Comparison of ENCODE assay signal across 25 cellular contexts in the genomic region with DNA sequence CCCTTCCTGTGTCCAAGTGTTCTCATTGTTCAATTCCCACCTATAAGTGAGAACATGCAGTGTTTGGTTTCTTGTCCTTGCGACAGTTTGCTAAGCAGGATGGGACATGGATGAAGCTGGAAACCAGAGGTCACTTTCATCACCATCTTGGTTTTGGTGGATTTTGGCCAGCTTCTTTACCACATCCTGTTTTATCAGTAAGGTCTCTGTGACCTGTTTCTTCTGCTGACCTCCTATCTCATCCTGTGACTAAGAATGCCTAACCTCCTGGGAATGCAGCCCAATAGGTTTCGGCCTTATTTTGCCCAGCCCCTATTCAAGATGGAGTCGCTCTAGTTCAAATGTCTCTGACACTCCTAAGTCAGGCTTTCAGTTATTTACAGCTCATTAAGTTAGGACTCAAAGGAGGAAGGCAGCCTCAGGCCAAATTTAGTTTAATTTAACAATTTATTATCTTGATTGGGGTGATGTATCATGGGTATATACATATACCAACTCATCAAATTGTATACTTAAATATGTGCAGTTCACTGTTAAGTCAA.
DNase-seq lines count a peak whose midpoint lies in the region; ATAC-seq, FAIRE-seq and TF ChIP-seq lines count a peak whose summit lies in the region.
"Had no signal": no experiment of that assay in that cellular context is flagged by ENCODE, and none has a peak within 500 bp of the region (broad histone marks: within the 10 kb centered on the region; RNA-seq: fewer than 3 reads in every experiment).

No MANE protein-coding gene starts in this region.

- in situ Hi-C loops in K562 (cut with MboI): no loop called here

- H3K4me1 ChIP-seq in K562 (replicated peaks in 1 of 2; ENCODE audit: control insufficient read depth in 2 of 2, insufficient read depth in 2 of 2, low read length in 2 of 2) (no peaks in the 10 kb centered on the region; a peak in 1 of 5 replicates), sigmoid colon (no peaks in the 10 kb centered on the region)

- TF ChIP-seq POLR2A in K562 (conservative IDR thresholded peaks at IDR 0.05) (no peak), sigmoid colon (IDR thresholded peaks at IDR 0.05) (no peak)

- H3K9ac ChIP-seq in K562 (ENCODE audit: insufficient read depth in 1 of 2, low read depth in 2 of 2, low read length in 2 of 2): no peak overlapping the region

- H2AFZ ChIP-seq in K562 (ENCODE audit: low read depth, low read length): no peak overlapping the region

- no peak overlapping the region for H3K27ac ChIP-seq in K562 (ENCODE audit: extremely low read depth, low read depth, low read length)
- no peak overlapping the region for H3K27ac ChIP-seq in sigmoid colon

- peak; percentile 9 for DNase-seq in LHCN-M2 (ENCODE audit: low read depth)
- DNase-seq in RCC 7860 (ENCODE audit: low spot score): peak; percentile 9
- peak in 1 of 4 experiments; percentile 0 for DNase-seq in K562 (ENCODE audit: extremely low read depth in 1 of 4, low spot score in 3 of 4)
- no peak for DNase-seq in activated T-cell treated with anti-CD3 and anti-CD28 coated beads, Interleukin-2, amount 50 U/mL, for 1 hour
- no peak for DNase-seq in D341Med (ENCODE audit: low spot score)
- no peak for DNase-seq in sigmoid colon
- DNase-seq in NCI-H2196 (lab: John Stamatoyannopoulos, UW; ENCODE audit: unreplicated experiment): no peak
- DNase-seq: C1 segment of cervical spinal cord; CD4-positive, alpha-beta memory T cell; COR-L47; DMS 273 treated with DMSO at 0.1 percent for 48 hours; DMS79; HCEC 1CT; KG1; NCI-H1092 treated with DMSO at 0.1 percent for 48 hours; NCI-H1436; NCI-H187 treated with DMSO at 0.1 percent for 48 hours; NCI-H2171 treated with DMSO at 0.1 percent for 48 hours; NCI-H446 treated with DMSO at 0.1 percent for 48 hours; NCI-H526; SHP77 treated with DMSO at 0.1 percent for 48 hours; T-helper 1 cell had no signal

- no peak for ATAC-seq in K562

- H3K4me3 ChIP-seq in K562 (no peak overlapping the region), sigmoid colon (no peak overlapping the region)

- intact Hi-C loops in K562 (cut with micrococcal nuclease): no loop called here
- intact Hi-C loops in sigmoid colon (cut with DNase I): no loop called here

- TF ChIP-seq CTCF in K562 (IDR thresholded peaks at IDR 0.05 in 2 of 3, conservative IDR thresholded peaks at IDR 0.05 in 1 of 3; ENCODE audit: insufficient read depth in 2 of 3, low read depth in 1 of 3, low read length in 3 of 3) (no peak), sigmoid colon (IDR thresholded peaks at IDR 0.05) (no peak)

- TF ChIP-seq RAD21 in K562 (CRISPR knock-in tag; conservative IDR thresholded peaks at IDR 0.05 in 1 of 2, IDR thresholded peaks at IDR 0.05 in 1 of 2): no peak

- H3K9me3 ChIP-seq in K562 (replicated peaks; ENCODE audit: control insufficient read depth, insufficient read depth, low read depth, low read length) (no peaks in the 10 kb centered on the region; the same call in 1 of the 2 replicates), sigmoid colon (no peaks in the 10 kb centered on the region)

- 0% methylated on average over 2 of the region's 3 CpGs for WGBS in K562 (ENCODE audit: insufficient coverage, low coverage, missing lambda C conversion rate)
- WGBS in sigmoid colon, 2 donors: 95 to 99% methylated on average over 3 of the region's 3 CpGs

- no peak for TF ChIP-seq EP300 in K562 (IDR thresholded peaks at IDR 0.05; ENCODE audit: low read length)
- TF ChIP-seq EP300 in sigmoid colon (IDR thresholded peaks at IDR 0.05): no peak

- FAIRE-seq in RCC 7860 (lab: Jason Lieb, UNC) (no peak), K562 (lab: Jason Lieb, UNC) (no peak)
- FAIRE-seq: GM12892, H1, HTR-8/SVneo had no signal

- POLR2A ChIA-PET in K562 (lab: Yijun Ruan, JAX): no interaction called here

- CTCF ChIA-PET in K562 (lab: Yijun Ruan, JAX; ENCODE audit: low intra/inter-chr PET ratio): no interaction called here

- no peaks in the 10 kb centered on the region for H3K9me1 ChIP-seq in K562 (ENCODE audit: control insufficient read depth, insufficient read depth, low read length)

- H3K27me3 ChIP-seq in K562 (ENCODE audit: control insufficient read depth in 2 of 2, insufficient read depth in 2 of 2, low read length in 2 of 2) (no peaks in the 10 kb centered on the region), sigmoid colon (no peaks in the 10 kb centered on the region)

- no peaks in the 10 kb centered on the region for H3K36me3 ChIP-seq in K562 (ENCODE audit: control insufficient read depth, insufficient read depth, low read length)
- H3K36me3 ChIP-seq in sigmoid colon: no peaks in the 10 kb centered on the region

- no peak overlapping the region for H3K4me2 ChIP-seq in K562 (ENCODE audit: insufficient read depth, low read length)

- no peaks in the 10 kb centered on the region for H3K79me2 ChIP-seq in K562 (ENCODE audit: control insufficient read depth, insufficient read depth, low read length)

- no peaks in the 10 kb centered on the region for H4K20me1 ChIP-seq in K562 (replicated peaks; ENCODE audit: control insufficient read depth, insufficient read depth, low read length)

- no TSS peak for BruUV-seq in K562 (replicated peaks; lab: Mats Ljungman, UMichigan)

TF ChIP-seq in K562, 482 proteins besides CTCF, POLR2A, EP300 and RAD21 (continues in another document):
- no peak for TF ChIP-seq NEUROD1 (IDR thresholded peaks at IDR 0.05; ENCODE audit: borderline replicate concordance, low read depth, low read length, partially characterized antibody)
- TF ChIP-seq, protein P1, sequence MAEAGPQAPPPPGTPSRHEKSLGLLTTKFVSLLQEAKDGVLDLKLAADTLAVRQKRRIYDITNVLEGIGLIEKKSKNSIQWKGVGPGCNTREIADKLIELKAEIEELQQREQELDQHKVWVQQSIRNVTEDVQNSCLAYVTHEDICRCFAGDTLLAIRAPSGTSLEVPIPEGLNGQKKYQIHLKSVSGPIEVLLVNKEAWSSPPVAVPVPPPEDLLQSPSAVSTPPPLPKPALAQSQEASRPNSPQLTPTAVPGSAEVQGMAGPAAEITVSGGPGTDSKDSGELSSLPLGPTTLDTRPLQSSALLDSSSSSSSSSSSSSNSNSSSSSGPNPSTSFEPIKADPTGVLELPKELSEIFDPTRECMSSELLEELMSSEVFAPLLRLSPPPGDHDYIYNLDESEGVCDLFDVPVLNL (CRISPR knock-in tag; IDR thresholded peaks at IDR 0.05; ENCODE audit: low read depth): no peak
- no peak for TF ChIP-seq KDM2B (CRISPR knock-in tag; IDR thresholded peaks at IDR 0.05)
- no peak for TF ChIP-seq NR2C2 (CRISPR knock-in tag; IDR thresholded peaks at IDR 0.05)
- peak; percentile 39; the same call in 1 of the 2 replicates for TF ChIP-seq NR2C2 (tag; IDR thresholded peaks at IDR 0.05)
- TF ChIP-seq ZNF311 (CRISPR knock-in tag; IDR thresholded peaks at IDR 0.05): peak; percentile 85
- 0 out of 2 replicates have a peak, but pooled peaks have one; percentile 46 for TF ChIP-seq ZNF766 (CRISPR knock-in tag; conservative IDR thresholded peaks at IDR 0.05)
- TF ChIP-seq PYGO2 (tag; IDR thresholded peaks at IDR 0.05): 0 out of 2 replicates have a peak, but pooled peaks have one; percentile 44
- TF ChIP-seq ZNF175 (CRISPR knock-in tag; IDR thresholded peaks at IDR 0.05; ENCODE audit: low read depth): peak; percentile 95
- TF ChIP-seq, protein P2, sequence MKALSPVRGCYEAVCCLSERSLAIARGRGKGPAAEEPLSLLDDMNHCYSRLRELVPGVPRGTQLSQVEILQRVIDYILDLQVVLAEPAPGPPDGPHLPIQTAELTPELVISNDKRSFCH (CRISPR knock-in tag; IDR thresholded peaks at IDR 0.05): no peak
- TF ChIP-seq, protein P2 (tag; IDR thresholded peaks at IDR 0.05): peak; percentile 76; the same call in 1 of the 2 replicates
- TF ChIP-seq SMAD3 (CRISPR knock-in tag; conservative IDR thresholded peaks at IDR 0.05): peak; percentile 80; the same call in 1 of the 2 replicates
- TF ChIP-seq, protein P3, sequence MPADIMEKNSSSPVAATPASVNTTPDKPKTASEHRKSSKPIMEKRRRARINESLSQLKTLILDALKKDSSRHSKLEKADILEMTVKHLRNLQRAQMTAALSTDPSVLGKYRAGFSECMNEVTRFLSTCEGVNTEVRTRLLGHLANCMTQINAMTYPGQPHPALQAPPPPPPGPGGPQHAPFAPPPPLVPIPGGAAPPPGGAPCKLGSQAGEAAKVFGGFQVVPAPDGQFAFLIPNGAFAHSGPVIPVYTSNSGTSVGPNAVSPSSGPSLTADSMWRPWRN (IDR thresholded peaks at IDR 0.05; ENCODE audit: low read depth): no peak
- TF ChIP-seq, protein P4, sequence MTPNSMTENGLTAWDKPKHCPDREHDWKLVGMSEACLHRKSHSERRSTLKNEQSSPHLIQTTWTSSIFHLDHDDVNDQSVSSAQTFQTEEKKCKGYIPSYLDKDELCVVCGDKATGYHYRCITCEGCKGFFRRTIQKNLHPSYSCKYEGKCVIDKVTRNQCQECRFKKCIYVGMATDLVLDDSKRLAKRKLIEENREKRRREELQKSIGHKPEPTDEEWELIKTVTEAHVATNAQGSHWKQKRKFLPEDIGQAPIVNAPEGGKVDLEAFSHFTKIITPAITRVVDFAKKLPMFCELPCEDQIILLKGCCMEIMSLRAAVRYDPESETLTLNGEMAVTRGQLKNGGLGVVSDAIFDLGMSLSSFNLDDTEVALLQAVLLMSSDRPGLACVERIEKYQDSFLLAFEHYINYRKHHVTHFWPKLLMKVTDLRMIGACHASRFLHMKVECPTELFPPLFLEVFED (CRISPR knock-in tag; conservative IDR thresholded peaks at IDR 0.05): no peak
- peak; percentile 80; the same call in 1 of the 2 replicates for TF ChIP-seq DMBX1 (CRISPR knock-in tag; IDR thresholded peaks at IDR 0.05; ENCODE audit: borderline replicate concordance)
- no peak for TF ChIP-seq NR2C1 (IDR thresholded peaks at IDR 0.05)
- 0 out of 2 replicates have a peak, but pooled peaks have one; percentile 26 for TF ChIP-seq NR2C1 (tag; IDR thresholded peaks at IDR 0.05)
- TF ChIP-seq, protein P5, sequence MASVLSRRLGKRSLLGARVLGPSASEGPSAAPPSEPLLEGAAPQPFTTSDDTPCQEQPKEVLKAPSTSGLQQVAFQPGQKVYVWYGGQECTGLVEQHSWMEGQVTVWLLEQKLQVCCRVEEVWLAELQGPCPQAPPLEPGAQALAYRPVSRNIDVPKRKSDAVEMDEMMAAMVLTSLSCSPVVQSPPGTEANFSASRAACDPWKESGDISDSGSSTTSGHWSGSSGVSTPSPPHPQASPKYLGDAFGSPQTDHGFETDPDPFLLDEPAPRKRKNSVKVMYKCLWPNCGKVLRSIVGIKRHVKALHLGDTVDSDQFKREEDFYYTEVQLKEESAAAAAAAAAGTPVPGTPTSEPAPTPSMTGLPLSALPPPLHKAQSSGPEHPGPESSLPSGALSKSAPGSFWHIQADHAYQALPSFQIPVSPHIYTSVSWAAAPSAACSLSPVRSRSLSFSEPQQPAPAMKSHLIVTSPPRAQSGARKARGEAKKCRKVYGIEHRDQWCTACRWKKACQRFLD (CRISPR knock-in tag; IDR thresholded peaks at IDR 0.05): peak; percentile 91; the same call in 1 of the 2 replicates
- TF ChIP-seq ILK (tag; IDR thresholded peaks at IDR 0.05; ENCODE audit: borderline replicate concordance, low read depth): peak; percentile 75

Comparison
In these comparisons a context has a peak if more than half of its experiments do, and no peak if none do; other contexts are left out.
1. DNase-seq: peak in LHCN-M2 (single experiment) and RCC 7860 (single experiment); none in activated T-cell treated with anti-CD3 and anti-CD28 coated beads, Interleukin-2, amount 50 U/mL, for 1 hour (single experiment), D341Med (single experiment), sigmoid colon (single experiment) and NCI-H2196 (single experiment).